ENCODE assay signal across 23 cellular contexts in genomic region chr4:39235701-39236100, GRCh38.
"Had no signal": no experiment of that assay in that cellular context is flagged by ENCODE, and none has a peak within 500 bp of the region (broad histone marks: within the 10 kb centered on the region; RNA-seq: fewer than 3 reads in every experiment).

No MANE protein-coding gene starts in this region.

- FAIRE-seq: frontal cortex, kidney had no signal

- H3K4me3 ChIP-seq: lung, ovary, psoas muscle, sigmoid colon, skin epidermis, thyroid gland, vagina had no signal

- DNase-seq: cortex of kidney; effector memory CD8-positive, alpha-beta T cell; head of caudate nucleus; kidney; natural killer cell; occipital lobe; ovary; posterior cingulate gyrus; psoas muscle; right cardiac atrium; sigmoid colon; stimulated activated CD4-positive, alpha-beta T cell treated with anti-CD3 and anti-CD28 coated beads, Interleukin-12 subunit alpha, Interleukin-12 subunit beta, amount 100 ng/mL, for 4 hours; stimulated activated CD4-positive, alpha-beta T cell treated with anti-CD3 and anti-CD28 coated beads, Interleukin-1b, Interleukin-23, amount 100 ng/mL, for 48 hours; stimulated activated CD4-positive, alpha-beta T cell treated with anti-CD3 and anti-CD28 coated beads, Interleukin-4, amount 100 ng/mL, for 1 hour; stimulated activated CD8-positive, alpha-beta memory T cell treated with anti-CD3 and anti-CD28 coated beads, Interleukin-4, amount 100 ng/mL, for 48 hours; stimulated activated naive CD4-positive, alpha-beta T cell; stimulated activated naive CD8-positive, alpha-beta T cell treated with anti-CD3 and anti-CD28 coated beads, Interleukin-15, amount 100 ng/mL, for 72 hours; thyroid gland; trophoblast cell had no signal
